ENCODE assay signal across 26 cellular contexts in the genomic region with DNA sequence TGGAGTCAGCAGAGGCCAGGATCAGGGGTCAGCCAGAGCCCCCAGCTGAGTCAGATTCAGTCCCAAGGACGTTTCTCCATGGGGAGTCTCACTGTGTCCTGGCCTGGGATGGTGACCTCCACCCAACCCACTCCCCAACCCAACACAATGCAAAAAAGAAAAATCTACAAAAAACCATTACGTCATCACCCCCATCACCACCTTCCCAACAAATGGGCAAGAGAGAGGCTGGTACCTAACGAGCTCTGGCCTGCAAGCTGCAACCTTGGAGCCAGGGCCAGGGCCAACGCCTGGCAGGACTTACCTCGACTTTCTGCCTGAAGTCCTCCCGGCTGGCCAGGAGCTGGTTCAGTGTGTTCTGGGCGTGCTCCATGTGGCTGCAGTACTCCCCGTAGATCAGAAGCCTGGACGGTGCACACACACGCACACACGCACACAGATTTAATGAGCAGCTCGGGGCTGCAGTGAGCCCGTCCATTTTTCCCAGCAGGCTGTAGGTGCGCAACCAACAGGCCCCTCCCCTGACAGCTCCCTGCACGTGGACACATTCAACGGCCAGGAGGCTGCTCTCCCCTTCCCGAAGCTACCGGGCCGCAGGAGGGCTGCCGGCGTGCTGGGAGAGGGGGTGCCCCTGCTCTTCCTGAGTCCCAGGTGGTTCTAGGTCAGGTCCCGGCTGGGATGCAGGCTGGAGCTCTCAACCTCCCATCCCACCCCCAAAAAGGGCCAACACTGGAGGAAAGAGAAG. TPM values are rescaled to one million over a fixed set of nuclear protein-coding genes. Genes with fewer than 3 reads are reported as not detected.
"Had no signal": no experiment of that assay in that cellular context is flagged by ENCODE, and none has a peak within 500 bp of the region (broad histone marks: within the 10 kb centered on the region; RNA-seq: fewer than 3 reads in every experiment).

No MANE protein-coding gene starts in this region.

- H3K79me2 ChIP-seq: hepatocyte had no signal

- H3K36me3 Mint-ChIP-seq: mesothelial cell of epicardium; natural killer cell treated with Interleukin-12 subunit alpha and Interleukin-12 subunit beta and Interleukin-15 and Interleukin-18, amount 100 ng/mL, for 72 hours had no signal

- H3K27me3 Mint-ChIP-seq: dendritic cell treated with granulocyte-macrophage colony-stimulating factor and Interleukin-4, amounts not matched to agents 40 ng/mL and 50 ng/mL, for 4 days; naive B cell; natural killer cell treated with Interleukin-12 subunit alpha and Interleukin-12 subunit beta and Interleukin-15 and Interleukin-18, amount 100 ng/mL, for 72 hours had no signal

- H3K36me3 ChIP-seq: colonic mucosa had no signal

- H3K4me2 ChIP-seq: hepatocyte had no signal

- H2AFZ ChIP-seq: hepatocyte had no signal

- H3K4me1 ChIP-seq: foreskin keratinocyte, psoas muscle had no signal

- H3K27me3 ChIP-seq: colonic mucosa, esophagus muscularis mucosa, foreskin keratinocyte, gastroesophageal sphincter, heart left ventricle, hepatocyte, left lung, tibial nerve, upper lobe of left lung had no signal

- DNase-seq: colonic mucosa; effector CD8-positive, alpha-beta T cell; foreskin keratinocyte; heart left ventricle; left cardiac atrium; left lung; mesenchymal stem cell; mucosa of descending colon; naive B cell; psoas muscle; right cardiac atrium; stimulated activated CD4-positive, alpha-beta T cell treated with anti-CD3 and anti-CD28 coated beads, Interleukin-15, amount 100 ng/mL, for 24 hours; stimulated activated CD4-positive, alpha-beta T cell treated with anti-CD3 and anti-CD28 coated beads, Interleukin-2, amount 100 ng/mL, for 48 hours; stimulated activated naive CD8-positive, alpha-beta T cell treated with anti-CD3 and anti-CD28 coated beads, Interleukin-15, Interleukin-2, amounts not matched to agents 100 U/mL and 50 U/mL, for 24 hours; substantia nigra had no signal

- H3K27ac Mint-ChIP-seq: dendritic cell treated with granulocyte-macrophage colony-stimulating factor and Interleukin-4, amounts not matched to agents 40 ng/mL and 50 ng/mL, for 4 days; mesothelial cell of epicardium; natural killer cell treated with Interleukin-12 subunit alpha and Interleukin-12 subunit beta and Interleukin-15 and Interleukin-18, amount 100 ng/mL, for 72 hours had no signal

- H3K27ac ChIP-seq: colonic mucosa, esophagus muscularis mucosa, foreskin keratinocyte, gastroesophageal sphincter, heart left ventricle, hepatocyte, left lung, psoas muscle, skin epidermis, thoracic aorta, tibial nerve, upper lobe of left lung had no signal

- ATAC-seq: foreskin keratinocyte; gastroesophageal sphincter; heart left ventricle; left cardiac atrium; left lung; mucosa of descending colon; natural killer cell treated with Interleukin-12 subunit alpha and Interleukin-12 subunit beta and Interleukin-15 and Interleukin-18, amount 100 ng/mL, for 72 hours; psoas muscle; right cardiac atrium; stimulated activated naive CD8-positive, alpha-beta T cell treated with anti-CD3 and anti-CD28 coated beads, Interleukin-15, Interleukin-2, amounts not matched to agents 100 U/mL and 50 U/mL, for 24 hours had no signal

- H3K9me3 ChIP-seq: colonic mucosa, esophagus muscularis mucosa, gastroesophageal sphincter, heart left ventricle, left lung, mucosa of descending colon, psoas muscle, thoracic aorta, tibial nerve, upper lobe of left lung had no signal

- H3K9me3 Mint-ChIP-seq: dendritic cell treated with granulocyte-macrophage colony-stimulating factor and Interleukin-4, amounts not matched to agents 40 ng/mL and 50 ng/mL, for 4 days; mesothelial cell of epicardium; naive B cell; natural killer cell treated with Interleukin-12 subunit alpha and Interleukin-12 subunit beta and Interleukin-15 and Interleukin-18, amount 100 ng/mL, for 72 hours; neural crest cell had no signal

- H3K4me3 Mint-ChIP-seq: dendritic cell treated with granulocyte-macrophage colony-stimulating factor and Interleukin-4, amounts not matched to agents 40 ng/mL and 50 ng/mL, for 4 days; mesothelial cell of epicardium; naive B cell; natural killer cell treated with Interleukin-12 subunit alpha and Interleukin-12 subunit beta and Interleukin-15 and Interleukin-18, amount 100 ng/mL, for 72 hours; neural crest cell had no signal

- H3K4me3 ChIP-seq: colonic mucosa, esophagus muscularis mucosa, gastroesophageal sphincter, heart left ventricle, hepatocyte, left lung, mucosa of descending colon, psoas muscle, skin epidermis, thoracic aorta, tibial nerve, upper lobe of left lung had no signal

RNA-seq across cellular contexts. Expression of a gene that starts 59.4 kb away (rescaled TPM):
- total RNA-seq: foreskin keratinocyte had no signal
